ENCODE assay signal across 1 cellular context in the genomic region with DNA sequence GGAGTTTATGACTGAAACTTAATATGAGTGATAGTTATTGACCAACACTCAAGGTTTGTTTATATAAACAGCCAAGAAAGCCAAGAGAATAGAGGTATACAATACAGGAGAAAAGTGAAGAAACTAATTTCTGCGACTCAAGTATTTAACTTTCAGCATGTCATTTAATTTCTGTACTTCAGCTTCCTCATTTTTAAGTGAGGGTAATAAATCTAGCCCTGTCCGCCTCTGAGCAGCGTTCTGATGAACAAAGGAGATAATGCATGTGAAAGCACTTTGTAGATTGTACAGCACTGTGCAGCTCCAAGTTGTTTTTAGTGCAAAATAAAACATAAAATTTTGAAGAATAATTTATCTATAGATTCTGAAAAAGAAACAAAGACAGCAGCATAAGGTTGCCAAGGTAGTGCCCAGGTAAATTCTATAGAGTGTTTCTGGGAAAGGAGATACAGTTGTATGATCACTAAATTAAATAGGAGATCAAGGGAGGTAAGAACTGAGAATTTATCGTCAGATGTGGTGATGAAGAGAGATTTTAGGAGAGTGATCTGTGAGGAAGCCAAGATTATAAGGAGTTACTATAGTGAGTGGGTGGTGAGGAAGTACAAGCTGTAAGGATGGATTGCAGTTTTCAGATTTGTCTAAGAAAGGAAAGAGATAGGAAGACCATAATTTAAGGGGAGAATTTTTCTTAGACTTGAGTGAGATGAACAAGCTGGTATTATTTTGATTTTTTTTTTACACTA.
TF ChIP-seq lines count a peak whose summit lies in the region.

No MANE protein-coding gene starts in this region.

TF ChIP-seq in HEK293, 187 proteins besides CTCF, POLR2A, EP300 and RAD21 (continued from another document and continues in another):
- TF ChIP-seq, protein P1, sequence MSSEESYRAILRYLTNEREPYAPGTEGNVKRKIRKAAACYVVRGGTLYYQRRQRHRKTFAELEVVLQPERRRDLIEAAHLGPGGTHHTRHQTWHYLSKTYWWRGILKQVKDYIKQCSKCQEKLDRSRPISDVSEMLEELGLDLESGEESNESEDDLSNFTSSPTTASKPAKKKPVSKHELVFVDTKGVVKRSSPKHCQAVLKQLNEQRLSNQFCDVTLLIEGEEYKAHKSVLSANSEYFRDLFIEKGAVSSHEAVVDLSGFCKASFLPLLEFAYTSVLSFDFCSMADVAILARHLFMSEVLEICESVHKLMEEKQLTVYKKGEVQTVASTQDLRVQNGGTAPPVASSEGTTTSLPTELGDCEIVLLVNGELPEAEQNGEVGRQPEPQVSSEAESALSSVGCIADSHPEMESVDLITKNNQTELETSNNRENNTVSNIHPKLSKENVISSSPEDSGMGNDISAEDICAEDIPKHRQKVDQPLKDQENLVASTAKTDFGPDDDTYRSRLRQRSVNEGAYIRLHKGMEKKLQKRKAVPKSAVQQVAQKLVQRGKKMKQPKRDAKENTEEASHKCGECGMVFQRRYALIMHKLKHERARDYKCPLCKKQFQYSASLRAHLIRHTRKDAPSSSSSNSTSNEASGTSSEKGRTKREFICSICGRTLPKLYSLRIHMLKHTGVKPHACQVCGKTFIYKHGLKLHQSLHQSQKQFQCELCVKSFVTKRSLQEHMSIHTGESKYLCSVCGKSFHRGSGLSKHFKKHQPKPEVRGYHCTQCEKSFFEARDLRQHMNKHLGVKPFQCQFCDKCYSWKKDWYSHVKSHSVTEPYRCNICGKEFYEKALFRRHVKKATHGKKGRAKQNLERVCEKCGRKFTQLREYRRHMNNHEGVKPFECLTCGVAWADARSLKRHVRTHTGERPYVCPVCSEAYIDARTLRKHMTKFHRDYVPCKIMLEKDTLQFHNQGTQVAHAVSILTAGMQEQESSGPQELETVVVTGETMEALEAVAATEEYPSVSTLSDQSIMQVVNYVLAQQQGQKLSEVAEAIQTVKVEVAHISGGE (tag by site-specific recombination; conservative IDR thresholded peaks at IDR 0.05; ENCODE audit: low read depth), result no peak
- TF ChIP-seq, protein P2, sequence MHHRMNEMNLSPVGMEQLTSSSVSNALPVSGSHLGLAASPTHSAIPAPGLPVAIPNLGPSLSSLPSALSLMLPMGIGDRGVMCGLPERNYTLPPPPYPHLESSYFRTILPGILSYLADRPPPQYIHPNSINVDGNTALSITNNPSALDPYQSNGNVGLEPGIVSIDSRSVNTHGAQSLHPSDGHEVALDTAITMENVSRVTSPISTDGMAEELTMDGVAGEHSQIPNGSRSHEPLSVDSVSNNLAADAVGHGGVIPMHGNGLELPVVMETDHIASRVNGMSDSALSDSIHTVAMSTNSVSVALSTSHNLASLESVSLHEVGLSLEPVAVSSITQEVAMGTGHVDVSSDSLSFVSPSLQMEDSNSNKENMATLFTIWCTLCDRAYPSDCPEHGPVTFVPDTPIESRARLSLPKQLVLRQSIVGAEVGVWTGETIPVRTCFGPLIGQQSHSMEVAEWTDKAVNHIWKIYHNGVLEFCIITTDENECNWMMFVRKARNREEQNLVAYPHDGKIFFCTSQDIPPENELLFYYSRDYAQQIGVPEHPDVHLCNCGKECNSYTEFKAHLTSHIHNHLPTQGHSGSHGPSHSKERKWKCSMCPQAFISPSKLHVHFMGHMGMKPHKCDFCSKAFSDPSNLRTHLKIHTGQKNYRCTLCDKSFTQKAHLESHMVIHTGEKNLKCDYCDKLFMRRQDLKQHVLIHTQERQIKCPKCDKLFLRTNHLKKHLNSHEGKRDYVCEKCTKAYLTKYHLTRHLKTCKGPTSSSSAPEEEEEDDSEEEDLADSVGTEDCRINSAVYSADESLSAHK (tag by site-specific recombination; IDR thresholded peaks at IDR 0.05), result peak; percentile 51; the same call in 1 of the 2 replicates
- TF ChIP-seq ZNF768 (tag by site-specific recombination; IDR thresholded peaks at IDR 0.05) (no peak), ZNF155 (tag by site-specific recombination; IDR thresholded peaks at IDR 0.05) (no peak), ZXDB (tag by site-specific recombination; IDR thresholded peaks at IDR 0.05) (no peak), EGR2 (tag by site-specific recombination; IDR thresholded peaks at IDR 0.05; ENCODE audit: low read depth) (no peak), RBAK (tag by site-specific recombination; IDR thresholded peaks at IDR 0.05) (no peak), KLF10 (tag by site-specific recombination; IDR thresholded peaks at IDR 0.05) (0 out of 2 replicates have a peak, but pooled peaks have one; percentile 33), ZNF747 (tag by site-specific recombination; IDR thresholded peaks at IDR 0.05) (no peak), MZF1 (tag by site-specific recombination; IDR thresholded peaks at IDR 0.05; ENCODE audit: borderline replicate concordance) (no peak), ZBTB48 (tag by site-specific recombination; IDR thresholded peaks at IDR 0.05) (no peak), ZNF114 (tag by site-specific recombination; IDR thresholded peaks at IDR 0.05) (no peak), ZNF121 (tag by site-specific recombination; IDR thresholded peaks at IDR 0.05) (no peak), WT1 (tag by site-specific recombination; IDR thresholded peaks at IDR 0.05) (peak; percentile 99), ZNF423 (tag by site-specific recombination; IDR thresholded peaks at IDR 0.05) (no peak), ZNF211 (tag by site-specific recombination; IDR thresholded peaks at IDR 0.05; ENCODE audit: low read depth) (no peak), KLF7 (tag by site-specific recombination; IDR thresholded peaks at IDR 0.05; ENCODE audit: borderline replicate concordance) (no peak), ZNF560 (tag by site-specific recombination; IDR thresholded peaks at IDR 0.05; ENCODE audit: borderline replicate concordance) (no peak), ZNF274 (IDR thresholded peaks at IDR 0.05; ENCODE audit: low read length) (no peak), ZNF274 (tag by site-specific recombination; IDR thresholded peaks at IDR 0.05; ENCODE audit: borderline replicate concordance) (no peak), ZNF544 (tag by site-specific recombination; IDR thresholded peaks at IDR 0.05) (no peak), ZSCAN16 (tag by site-specific recombination; IDR thresholded peaks at IDR 0.05) (no peak), ZIC2 (tag by site-specific recombination; IDR thresholded peaks at IDR 0.05) (no peak), ZFHX2 (tag by site-specific recombination; conservative IDR thresholded peaks at IDR 0.05) (no peak; the same call in 1 of the 2 replicates), ZNF830 (tag by site-specific recombination; IDR thresholded peaks at IDR 0.05; ENCODE audit: low read depth) (no peak), ZSCAN23 (tag by site-specific recombination; IDR thresholded peaks at IDR 0.05) (no peak), ZNF621 (tag by site-specific recombination; IDR thresholded peaks at IDR 0.05) (no peak), ZNF426 (tag by site-specific recombination; IDR thresholded peaks at IDR 0.05) (no peak)
- TF ChIP-seq, protein P3, sequence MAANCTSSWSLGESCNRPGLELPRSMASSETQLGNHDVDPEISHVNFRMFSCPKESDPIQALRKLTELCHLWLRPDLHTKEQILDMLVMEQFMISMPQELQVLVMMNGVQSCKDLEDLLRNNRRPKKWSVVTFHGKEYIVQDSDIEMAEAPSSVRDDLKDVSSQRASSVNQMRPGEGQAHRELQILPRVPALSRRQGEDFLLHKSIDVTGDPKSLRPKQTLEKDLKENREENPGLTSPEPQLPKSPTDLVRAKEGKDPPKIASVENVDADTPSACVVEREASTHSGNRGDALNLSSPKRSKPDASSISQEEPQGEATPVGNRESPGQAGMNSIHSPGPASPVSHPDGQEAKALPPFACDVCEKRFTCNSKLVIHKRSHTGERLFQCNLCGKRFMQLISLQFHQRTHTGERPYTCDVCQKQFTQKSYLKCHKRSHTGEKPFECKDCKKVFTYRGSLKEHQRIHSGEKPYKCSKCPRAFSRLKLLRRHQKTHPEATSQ (tag by site-specific recombination; IDR thresholded peaks at IDR 0.05), result no peak
- TF ChIP-seq, protein P4, sequence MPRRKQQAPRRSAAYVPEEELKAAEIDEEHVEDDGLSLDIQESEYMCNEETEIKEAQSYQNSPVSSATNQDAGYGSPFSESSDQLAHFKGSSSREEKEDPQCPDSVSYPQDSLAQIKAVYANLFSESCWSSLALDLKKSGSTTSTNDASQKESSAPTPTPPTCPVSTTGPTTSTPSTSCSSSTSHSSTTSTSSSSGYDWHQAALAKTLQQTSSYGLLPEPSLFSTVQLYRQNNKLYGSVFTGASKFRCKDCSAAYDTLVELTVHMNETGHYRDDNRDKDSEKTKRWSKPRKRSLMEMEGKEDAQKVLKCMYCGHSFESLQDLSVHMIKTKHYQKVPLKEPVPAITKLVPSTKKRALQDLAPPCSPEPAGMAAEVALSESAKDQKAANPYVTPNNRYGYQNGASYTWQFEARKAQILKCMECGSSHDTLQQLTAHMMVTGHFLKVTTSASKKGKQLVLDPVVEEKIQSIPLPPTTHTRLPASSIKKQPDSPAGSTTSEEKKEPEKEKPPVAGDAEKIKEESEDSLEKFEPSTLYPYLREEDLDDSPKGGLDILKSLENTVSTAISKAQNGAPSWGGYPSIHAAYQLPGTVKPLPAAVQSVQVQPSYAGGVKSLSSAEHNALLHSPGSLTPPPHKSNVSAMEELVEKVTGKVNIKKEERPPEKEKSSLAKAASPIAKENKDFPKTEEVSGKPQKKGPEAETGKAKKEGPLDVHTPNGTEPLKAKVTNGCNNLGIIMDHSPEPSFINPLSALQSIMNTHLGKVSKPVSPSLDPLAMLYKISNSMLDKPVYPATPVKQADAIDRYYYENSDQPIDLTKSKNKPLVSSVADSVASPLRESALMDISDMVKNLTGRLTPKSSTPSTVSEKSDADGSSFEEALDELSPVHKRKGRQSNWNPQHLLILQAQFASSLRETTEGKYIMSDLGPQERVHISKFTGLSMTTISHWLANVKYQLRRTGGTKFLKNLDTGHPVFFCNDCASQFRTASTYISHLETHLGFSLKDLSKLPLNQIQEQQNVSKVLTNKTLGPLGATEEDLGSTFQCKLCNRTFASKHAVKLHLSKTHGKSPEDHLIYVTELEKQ (tag by site-specific recombination; IDR thresholded peaks at IDR 0.05; ENCODE audit: borderline replicate concordance), result no peak
- TF ChIP-seq, protein P5, sequence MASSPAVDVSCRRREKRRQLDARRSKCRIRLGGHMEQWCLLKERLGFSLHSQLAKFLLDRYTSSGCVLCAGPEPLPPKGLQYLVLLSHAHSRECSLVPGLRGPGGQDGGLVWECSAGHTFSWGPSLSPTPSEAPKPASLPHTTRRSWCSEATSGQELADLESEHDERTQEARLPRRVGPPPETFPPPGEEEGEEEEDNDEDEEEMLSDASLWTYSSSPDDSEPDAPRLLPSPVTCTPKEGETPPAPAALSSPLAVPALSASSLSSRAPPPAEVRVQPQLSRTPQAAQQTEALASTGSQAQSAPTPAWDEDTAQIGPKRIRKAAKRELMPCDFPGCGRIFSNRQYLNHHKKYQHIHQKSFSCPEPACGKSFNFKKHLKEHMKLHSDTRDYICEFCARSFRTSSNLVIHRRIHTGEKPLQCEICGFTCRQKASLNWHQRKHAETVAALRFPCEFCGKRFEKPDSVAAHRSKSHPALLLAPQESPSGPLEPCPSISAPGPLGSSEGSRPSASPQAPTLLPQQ (tag by site-specific recombination; IDR thresholded peaks at IDR 0.05), result no peak
- TF ChIP-seq, protein P6, sequence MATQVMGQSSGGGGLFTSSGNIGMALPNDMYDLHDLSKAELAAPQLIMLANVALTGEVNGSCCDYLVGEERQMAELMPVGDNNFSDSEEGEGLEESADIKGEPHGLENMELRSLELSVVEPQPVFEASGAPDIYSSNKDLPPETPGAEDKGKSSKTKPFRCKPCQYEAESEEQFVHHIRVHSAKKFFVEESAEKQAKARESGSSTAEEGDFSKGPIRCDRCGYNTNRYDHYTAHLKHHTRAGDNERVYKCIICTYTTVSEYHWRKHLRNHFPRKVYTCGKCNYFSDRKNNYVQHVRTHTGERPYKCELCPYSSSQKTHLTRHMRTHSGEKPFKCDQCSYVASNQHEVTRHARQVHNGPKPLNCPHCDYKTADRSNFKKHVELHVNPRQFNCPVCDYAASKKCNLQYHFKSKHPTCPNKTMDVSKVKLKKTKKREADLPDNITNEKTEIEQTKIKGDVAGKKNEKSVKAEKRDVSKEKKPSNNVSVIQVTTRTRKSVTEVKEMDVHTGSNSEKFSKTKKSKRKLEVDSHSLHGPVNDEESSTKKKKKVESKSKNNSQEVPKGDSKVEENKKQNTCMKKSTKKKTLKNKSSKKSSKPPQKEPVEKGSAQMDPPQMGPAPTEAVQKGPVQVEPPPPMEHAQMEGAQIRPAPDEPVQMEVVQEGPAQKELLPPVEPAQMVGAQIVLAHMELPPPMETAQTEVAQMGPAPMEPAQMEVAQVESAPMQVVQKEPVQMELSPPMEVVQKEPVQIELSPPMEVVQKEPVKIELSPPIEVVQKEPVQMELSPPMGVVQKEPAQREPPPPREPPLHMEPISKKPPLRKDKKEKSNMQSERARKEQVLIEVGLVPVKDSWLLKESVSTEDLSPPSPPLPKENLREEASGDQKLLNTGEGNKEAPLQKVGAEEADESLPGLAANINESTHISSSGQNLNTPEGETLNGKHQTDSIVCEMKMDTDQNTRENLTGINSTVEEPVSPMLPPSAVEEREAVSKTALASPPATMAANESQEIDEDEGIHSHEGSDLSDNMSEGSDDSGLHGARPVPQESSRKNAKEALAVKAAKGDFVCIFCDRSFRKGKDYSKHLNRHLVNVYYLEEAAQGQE (tag by site-specific recombination; IDR thresholded peaks at IDR 0.05), result no peak
- TF ChIP-seq, protein P7, sequence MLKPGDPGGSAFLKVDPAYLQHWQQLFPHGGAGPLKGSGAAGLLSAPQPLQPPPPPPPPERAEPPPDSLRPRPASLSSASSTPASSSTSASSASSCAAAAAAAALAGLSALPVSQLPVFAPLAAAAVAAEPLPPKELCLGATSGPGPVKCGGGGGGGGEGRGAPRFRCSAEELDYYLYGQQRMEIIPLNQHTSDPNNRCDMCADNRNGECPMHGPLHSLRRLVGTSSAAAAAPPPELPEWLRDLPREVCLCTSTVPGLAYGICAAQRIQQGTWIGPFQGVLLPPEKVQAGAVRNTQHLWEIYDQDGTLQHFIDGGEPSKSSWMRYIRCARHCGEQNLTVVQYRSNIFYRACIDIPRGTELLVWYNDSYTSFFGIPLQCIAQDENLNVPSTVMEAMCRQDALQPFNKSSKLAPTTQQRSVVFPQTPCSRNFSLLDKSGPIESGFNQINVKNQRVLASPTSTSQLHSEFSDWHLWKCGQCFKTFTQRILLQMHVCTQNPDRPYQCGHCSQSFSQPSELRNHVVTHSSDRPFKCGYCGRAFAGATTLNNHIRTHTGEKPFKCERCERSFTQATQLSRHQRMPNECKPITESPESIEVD (tag by site-specific recombination; IDR thresholded peaks at IDR 0.05), result peak; percentile 98
- TF ChIP-seq, protein P8, sequence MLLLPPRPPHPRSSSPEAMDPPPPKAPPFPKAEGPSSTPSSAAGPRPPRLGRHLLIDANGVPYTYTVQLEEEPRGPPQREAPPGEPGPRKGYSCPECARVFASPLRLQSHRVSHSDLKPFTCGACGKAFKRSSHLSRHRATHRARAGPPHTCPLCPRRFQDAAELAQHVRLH (tag by site-specific recombination; IDR thresholded peaks at IDR 0.05), result no peak
- TF ChIP-seq, protein P9, sequence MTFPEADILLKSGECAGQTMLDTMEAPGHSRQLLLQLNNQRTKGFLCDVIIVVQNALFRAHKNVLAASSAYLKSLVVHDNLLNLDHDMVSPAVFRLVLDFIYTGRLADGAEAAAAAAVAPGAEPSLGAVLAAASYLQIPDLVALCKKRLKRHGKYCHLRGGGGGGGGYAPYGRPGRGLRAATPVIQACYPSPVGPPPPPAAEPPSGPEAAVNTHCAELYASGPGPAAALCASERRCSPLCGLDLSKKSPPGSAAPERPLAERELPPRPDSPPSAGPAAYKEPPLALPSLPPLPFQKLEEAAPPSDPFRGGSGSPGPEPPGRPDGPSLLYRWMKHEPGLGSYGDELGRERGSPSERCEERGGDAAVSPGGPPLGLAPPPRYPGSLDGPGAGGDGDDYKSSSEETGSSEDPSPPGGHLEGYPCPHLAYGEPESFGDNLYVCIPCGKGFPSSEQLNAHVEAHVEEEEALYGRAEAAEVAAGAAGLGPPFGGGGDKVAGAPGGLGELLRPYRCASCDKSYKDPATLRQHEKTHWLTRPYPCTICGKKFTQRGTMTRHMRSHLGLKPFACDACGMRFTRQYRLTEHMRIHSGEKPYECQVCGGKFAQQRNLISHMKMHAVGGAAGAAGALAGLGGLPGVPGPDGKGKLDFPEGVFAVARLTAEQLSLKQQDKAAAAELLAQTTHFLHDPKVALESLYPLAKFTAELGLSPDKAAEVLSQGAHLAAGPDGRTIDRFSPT (tag by site-specific recombination; IDR thresholded peaks at IDR 0.05), result no peak
